ENCODE assay signal across 10 cellular contexts in the genomic region with DNA sequence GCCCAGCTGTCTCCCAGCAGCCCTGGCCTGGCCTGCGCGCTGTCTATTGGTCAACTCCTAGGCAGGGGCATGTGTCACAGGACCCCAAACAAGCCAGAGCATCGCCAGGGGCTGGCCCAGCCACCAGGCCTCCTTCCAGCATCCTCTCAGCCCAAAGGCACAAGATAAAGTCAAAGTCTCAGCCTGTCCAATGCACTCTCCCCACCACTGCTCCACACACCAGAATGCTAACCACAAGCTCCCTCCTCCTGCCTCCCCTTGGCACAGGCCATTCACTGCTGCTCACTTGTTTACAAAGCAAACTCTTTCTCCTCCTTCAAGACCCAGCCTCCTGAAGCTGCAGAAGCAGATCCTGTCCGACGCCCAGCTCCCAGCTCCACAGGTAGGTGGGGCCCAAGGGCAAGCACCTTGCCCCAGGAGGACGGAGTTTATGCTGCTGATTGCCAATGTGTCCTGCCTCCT.
A peak's percentile ranks its signal among the peaks of the same experiment; 100 is the strongest.
DNase-seq lines count a peak whose midpoint lies in the region; ATAC-seq and TF ChIP-seq lines count a peak whose summit lies in the region.
"Had no signal": no experiment of that assay in that cellular context is flagged by ENCODE, and none has a peak within 500 bp of the region (broad histone marks: within the 10 kb centered on the region; RNA-seq: fewer than 3 reads in every experiment).

No MANE protein-coding gene starts in this region.

- no peaks in the 10 kb centered on the region for H3K36me3 ChIP-seq in thyroid gland

- TF ChIP-seq POLR2A in thyroid gland (IDR thresholded peaks at IDR 0.05): no peak
- TF ChIP-seq POLR2A in lower leg skin (IDR thresholded peaks at IDR 0.05): no peak

- H3K4me3 ChIP-seq in right cardiac atrium (ENCODE audit: low read length) (no peak overlapping the region), thyroid gland (replicated peaks in 1 of 3) (no peak overlapping the region), lower leg skin (ENCODE audit: low read depth, poor library complexity, severe bottlenecking) (no peak overlapping the region)
- H3K4me3 ChIP-seq: skin epidermis had no signal

- DNase-seq in NCI-H748 (lab: John Stamatoyannopoulos, UW; ENCODE audit: unreplicated experiment) (peak; percentile 19), NCI-H748 treated with DMSO at 0.1 percent for 48 hours (lab: John Stamatoyannopoulos, UW) (no peak), right cardiac atrium (peak in 2 of 3 donors; percentile 81), thyroid gland (peak; percentile 89 to 91), lower leg skin (ENCODE audit: low spot score in 2 of 2) (no peak)
- DNase-seq: activated CD8-positive, alpha-beta memory T cell treated with anti-CD3 and anti-CD28 coated beads, Interleukin-2, amount 10 ng/mL, durations not matched to agents 7 days and 5 days had no signal

- intact Hi-C loops in right cardiac atrium (cut with DNase I) (loop anchor here in 1 of 4 donors (10.0 kb wide), 1 partner anchor 108 kb away; no protein-coding TSS in a partner anchor), thyroid gland (cut with DNase I) (no loop called here), lower leg skin (cut with DNase I; ENCODE audit: low total_unique reads) (loop anchor here (10.0 kb wide), 1 partner anchor 108 kb away; no protein-coding TSS in a partner anchor)

- H3K27me3 ChIP-seq in right cardiac atrium (ENCODE audit: control insufficient read depth, insufficient read depth) (no peaks in the 10 kb centered on the region), thyroid gland (no peaks in the 10 kb centered on the region)

- TF ChIP-seq CTCF in VCaP (conservative IDR thresholded peaks at IDR 0.05) (peak; percentile 75), thyroid gland (IDR thresholded peaks at IDR 0.05) (peak in 4 of 6 experiments; percentile 26 to 54 (median 45)), lower leg skin (IDR thresholded peaks at IDR 0.05) (no peak)

- H3K27ac ChIP-seq in VCaP (peak overlapping the region; percentile 60), right cardiac atrium (ENCODE audit: low read length) (no peak overlapping the region), thyroid gland (no peak overlapping the region)

- WGBS in right cardiac atrium: 55% methylated on average over 6 of the region's 6 CpGs
- WGBS in thyroid gland, 2 donors: 13 to 48% methylated on average over 3 to 6 of the region's 6 CpGs
- WGBS in lower leg skin, 2 donors: 42 to 60% methylated on average over 6 of the region's 6 CpGs

- H3K4me1 ChIP-seq in right cardiac atrium (ENCODE audit: control insufficient read depth, insufficient read depth, low read length) (no peaks in the 10 kb centered on the region), thyroid gland (peaks cover 6 to 10% of the 10 kb centered on the region in 2 donors)

- H3K9me3 ChIP-seq in right cardiac atrium (ENCODE audit: control insufficient read depth, low read length): no peaks in the 10 kb centered on the region
- H3K9me3 ChIP-seq in thyroid gland: no peaks in the 10 kb centered on the region

- ATAC-seq in right cardiac atrium (peak; percentile 46 to 75), GM21529 (IDR thresholded peaks at IDR 0.05; ENCODE audit: unreplicated experiment) (no peak), GM18502 (IDR thresholded peaks at IDR 0.05; ENCODE audit: poor library complexity, unreplicated experiment) (no peak)
- ATAC-seq: activated CD8-positive, alpha-beta memory T cell treated with anti-CD3 and anti-CD28 coated beads, Interleukin-2, amount 10 ng/mL, durations not matched to agents 7 days and 5 days had no signal

Comparison
In these comparisons a context has a peak if more than half of its experiments do, and no peak if none do; other contexts are left out.
1. DNase-seq: peak in NCI-H748 (single experiment), right cardiac atrium (2 of 3) and thyroid gland (2 of 2); none in NCI-H748 treated with DMSO at 0.1 percent for 48 hours (single experiment) and lower leg skin (0 of 2).
2. CTCF ChIP-seq: peak in VCaP (single experiment) and thyroid gland (4 of 6); none in lower leg skin (0 of 3).
3. ATAC-seq: peak in right cardiac atrium (2 of 2); none in GM21529 (single experiment) and GM18502 (single experiment).